In the genomic region with DNA sequence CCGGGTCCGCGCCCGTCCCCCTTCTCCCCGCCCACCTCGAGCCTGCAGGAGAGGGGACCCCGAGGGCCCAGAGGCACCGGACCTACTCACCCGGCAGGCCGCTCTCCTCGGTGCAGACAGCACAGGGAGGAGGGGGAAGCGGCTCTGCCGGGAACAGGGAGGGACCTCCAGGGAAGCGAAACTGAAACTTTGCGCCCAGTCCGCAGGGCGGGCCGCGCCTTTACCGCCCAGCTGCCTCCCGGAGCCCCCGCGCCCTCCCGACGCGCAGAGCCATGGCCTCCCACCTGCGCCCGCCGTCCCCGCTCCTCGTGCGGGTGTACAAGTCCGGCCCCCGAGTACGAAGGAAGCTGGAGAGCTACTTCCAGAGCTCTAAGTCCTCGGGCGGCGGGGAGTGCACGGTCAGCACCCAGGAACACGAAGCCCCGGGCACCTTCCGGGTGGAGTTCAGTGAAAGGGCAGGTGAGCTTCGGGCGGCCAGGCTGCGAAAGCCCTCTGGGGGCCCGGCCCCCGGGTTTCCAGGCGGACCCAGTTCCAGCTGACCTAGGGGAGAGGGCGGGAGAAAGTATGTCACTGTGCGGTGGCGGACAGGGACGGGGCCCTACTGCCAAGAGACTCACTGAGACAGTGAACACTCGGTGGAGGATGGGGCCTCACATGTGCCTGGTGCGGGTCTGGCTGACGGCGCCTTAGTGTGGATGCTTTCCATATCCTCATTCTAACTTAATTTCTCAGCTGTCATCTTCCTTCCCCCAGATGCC, we compare ENCODE assay signal across 8 cellular contexts. TPM values are rescaled to one million over a fixed set of nuclear protein-coding genes. Genes with fewer than 3 reads are reported as not detected.
A peak's percentile ranks its signal among the peaks of the same experiment; 100 is the strongest.
DNase-seq lines count a peak whose midpoint lies in the region; ATAC-seq and TF ChIP-seq lines count a peak whose summit lies in the region.

A gene (plus strand): TSS at position 184 of the 758 bp plus-strand sequence. CDS start 89 bp downstream, at position 273.
A gene (minus strand): TSS at position 146 of the 758 bp plus-strand sequence. CDS start 4,680 bp downstream, outside the sequence.

- no peak for TF ChIP-seq CTCF in GM10248 (IDR thresholded peaks at IDR 0.05; ENCODE audit: control extremely low read depth, extremely low read depth, low read depth, missing control alignments)
- no peak for TF ChIP-seq CTCF in left ventricle myocardium inferior (IDR thresholded peaks at IDR 0.05; ENCODE audit: borderline replicate concordance)
- no peak for TF ChIP-seq CTCF in psoas muscle (IDR thresholded peaks at IDR 0.05)

- POLR2A ChIA-PET in GM10248 (lab: Yijun Ruan, JAX): interaction anchor here (0.5 to 1.3 kb wide), 3 partner anchors 15 to 180 kb away, joined by 3 read pairs; a partner anchor contains a TSS

- H3K27me3 ChIP-seq in left ventricle myocardium inferior (ENCODE audit: low read depth) (no peaks in the 10 kb centered on the region), psoas muscle (ENCODE audit: insufficient read depth in 3 of 3, low read length in 2 of 3) (no peaks in the 10 kb centered on the region)

- intact Hi-C loops in left ventricle myocardium inferior (cut with micrococcal nuclease): loop anchor here (5.0 kb wide), 1 partner anchor 113 kb away; no protein-coding TSS in a partner anchor
- intact Hi-C loops in psoas muscle (cut with DNase I): loop anchor here (5.0 kb wide), 2 partner anchors 47 to 172 kb away; no protein-coding TSS in a partner anchor

- H3K9me3 ChIP-seq in left ventricle myocardium inferior (replicated peaks) (no peaks in the 10 kb centered on the region), psoas muscle (no peaks in the 10 kb centered on the region)

- H3K27ac ChIP-seq in angular gyrus (ENCODE audit: low read depth, low read length) (peak within 1 kb of the TSS; percentile 69), left ventricle myocardium inferior (replicated peaks) (peak within 1 kb of the TSS; percentile 95), psoas muscle (peak within 1 kb of the TSS; percentile 75)

- CTCF ChIA-PET in GM10248 (lab: Yijun Ruan, JAX): interaction anchor here (0.9 to 4.5 kb wide), 6 partner anchors 10 to 152 kb away, joined by 3 to 28 read pairs (median 4); no protein-coding TSS in a partner anchor

- WGBS in psoas muscle, 3 donors: 0% methylated on average over 43 to 56 of the region's 56 CpGs

- peak; percentile 80 for DNase-seq in GM10248 (ENCODE audit: extremely low spot score)
- DNase-seq in NCI-H1105 (lab: John Stamatoyannopoulos, UW): peak; percentile 82
- DNase-seq in T-helper 2 cell: peak; percentile 52 to 83 (median 69)
- peak; percentile 86 for DNase-seq in left ventricle myocardium inferior
- DNase-seq in psoas muscle: peak; percentile 80 to 89
- DNase-seq in ureter (ENCODE audit: low spot score): peak; percentile 86

- H3K36me3 ChIP-seq in left ventricle myocardium inferior (peaks cover 36% of the 10 kb centered on the region), psoas muscle (ENCODE audit: insufficient read depth in 1 of 2, low read depth in 1 of 2) (peaks cover 5 to 37% of the 10 kb centered on the region in 2 donors)

- ATAC-seq in HG02610 (IDR thresholded peaks at IDR 0.05; ENCODE audit: unreplicated experiment) (peak; percentile 77), psoas muscle (peak; percentile 95)

- H3K4me3 ChIP-seq in left ventricle myocardium inferior (peak within 1 kb of the TSS; percentile 86), psoas muscle (peak within 1 kb of the TSS; percentile 76)

- H3K4me1 ChIP-seq in left ventricle myocardium inferior (peaks cover 56% of the 10 kb centered on the region), psoas muscle (peaks cover 17% of the 10 kb centered on the region)

RNA-seq across cellular contexts. Expression of the first gene that starts in this region (rescaled TPM):
- total RNA-seq in left ventricle myocardium inferior (13.6 TPM), psoas muscle (10 to 100 TPM; 11.5 to 26.6 (median 12.2) TPM), ureter (42.1 TPM)
- 1 to 10 TPM; 3.1 to 9.8 (median 3.5) TPM for polyA plus RNA-seq in psoas muscle

RNA-seq across cellular contexts. Expression of the second gene that starts in this region (rescaled TPM):
- 12.6 TPM for total RNA-seq in left ventricle myocardium inferior
- 10 to 100 TPM in 3 of 4 donors, 1 to 10 TPM in 1; 8.9 to 18.9 (median 12.6) TPM for total RNA-seq in psoas muscle
- polyA plus RNA-seq in psoas muscle: 10 to 100 TPM in 1 of 3 donors, 1 to 10 TPM in 2; 6.5 to 12.3 (median 7.8) TPM
- total RNA-seq in ureter: 33.9 TPM

Comparison
In these comparisons a context has a peak if more than half of its experiments do, and no peak if none do; other contexts are left out.
1. Peak in every context shown above with its lines: DNase-seq, ATAC-seq, H3K4me3 ChIP-seq and H3K27ac ChIP-seq.